8 cellular contexts compared by ENCODE assay signal in genomic region chr9:125407974-125408900, GRCh38.
A peak's percentile ranks its signal among the peaks of the same experiment; 100 is the strongest.
DNase-seq lines count a peak whose midpoint lies in the region; ATAC-seq, FAIRE-seq and TF ChIP-seq lines count a peak whose summit lies in the region.

No MANE protein-coding gene starts in this region.

- H3K56ac ChIP-seq in H1 (replicated peaks; ENCODE audit: insufficient read length, low read depth, low read length) = no peak overlapping the region

- peak overlapping the region; percentile 81 for H4K91ac ChIP-seq in H1 (replicated peaks; ENCODE audit: insufficient read length, low read length)

- TF ChIP-seq CTCF in GM10266 (IDR thresholded peaks at IDR 0.05; ENCODE audit: control insufficient read depth, insufficient read depth, low read depth, missing control alignments) (peak; percentile 91), H1 (IDR thresholded peaks at IDR 0.05; ENCODE audit: control extremely low read depth in 1 of 3, insufficient read depth in 1 of 3, low read depth in 1 of 3, low read length in 3 of 3) (peak in 2 of 3 experiments; percentile 80 to 92; a peak in 3 of 4 replicates)

- peak overlapping the region; percentile 40 to 86; a peak in 3 of 4 replicates for H3K4me2 ChIP-seq in H1 (ENCODE audit: insufficient read depth in 1 of 2, low read depth in 2 of 2, low read length in 2 of 2)

- H2BK12ac ChIP-seq in H1 (ENCODE audit: low read depth, low read length) = peak overlapping the region; percentile 68; the same call in 1 of the 2 replicates

- TF ChIP-seq POLR2A in H1 (IDR thresholded peaks at IDR 0.05; ENCODE audit: control extremely low read depth in 1 of 2, low read depth in 2 of 2, low read length in 2 of 2) = no peak; a peak in 1 of 3 replicates

- H2AK5ac ChIP-seq in H1 (ENCODE audit: low read depth, low read length) = no peak overlapping the region

- no peak overlapping the region for H2BK20ac ChIP-seq in H1 (ENCODE audit: low read length)

- H3K14ac ChIP-seq in H1 (ENCODE audit: insufficient read length) = no peak overlapping the region

- H3K23ac ChIP-seq in H1 (ENCODE audit: insufficient read length) = no peak overlapping the region

- peak; percentile 93 to 94 for TF ChIP-seq RAD21 in H1 (IDR thresholded peaks at IDR 0.05 in 1 of 2, conservative IDR thresholded peaks at IDR 0.05 in 1 of 2; ENCODE audit: low read depth in 2 of 2, low read length in 2 of 2)

- peak overlapping the region; percentile 71 for H3K18ac ChIP-seq in H1 (ENCODE audit: extremely low read depth, low read length)

- H3K4me3 ChIP-seq in H1 (ENCODE audit: extremely low read depth in 1 of 4, insufficient read depth in 2 of 4, low read depth in 3 of 4, low read length in 4 of 4) = peak overlapping the region; percentile 32 to 69 (median 52)

- peak overlapping the region in 3 of 4 experiments; percentile 58 to 83 (median 72); a peak in 5 of 7 replicates for H3K9ac ChIP-seq in H1 (replicated peaks in 1 of 4; ENCODE audit: extremely low read depth in 1 of 4, low read depth in 3 of 4, low read length in 3 of 4)

- 0 out of 3 replicates have a peak, but pooled peaks of 1 of the 2 experiments have one; percentile 3 for TF ChIP-seq EP300 in H1 (IDR thresholded peaks at IDR 0.05; ENCODE audit: borderline replicate concordance in 1 of 2, low read depth in 2 of 2, low read length in 2 of 2)

- H3K9me3 ChIP-seq in H1 (ENCODE audit: insufficient read depth in 2 of 2, low read depth in 1 of 2, low read length in 1 of 2) = no peaks in the 10 kb centered on the region

- peak overlapping the region; percentile 94 for H4K8ac ChIP-seq in H1 (ENCODE audit: extremely low read depth, insufficient read depth, low read length)

- no peak for FAIRE-seq in H1 (lab: Jason Lieb, UNC)

- peaks cover 0 to 8% of the 10 kb centered on the region in 2 experiments for H4K20me1 ChIP-seq in H1 (replicated peaks in 1 of 2; ENCODE audit: control insufficient read depth in 1 of 2, insufficient read depth in 2 of 2, low read length in 2 of 2)

- DNase-seq in GM10266 (ENCODE audit: extremely low spot score) = peak; percentile 93
- peak; percentile 24 for DNase-seq in NCI-H748 treated with DMSO at 0.1 percent for 48 hours (lab: John Stamatoyannopoulos, UW)
- DNase-seq in activated CD8-positive, alpha-beta memory T cell treated with anti-CD3 and anti-CD28 coated beads for 4 hours (ENCODE audit: low read depth in 2 of 2) = peak; percentile 45 to 51
- DNase-seq in H1 (ENCODE audit: low read depth in 1 of 2, low spot score in 2 of 2) = peak in 1 of 2 experiments; percentile 95
- peak; percentile 95 for DNase-seq in mesenteric fat pad (ENCODE audit: low spot score)
- peak; percentile 62 for DNase-seq in stimulated activated CD8-positive, alpha-beta memory T cell treated with anti-CD3 and anti-CD28 coated beads, Interleukin-12 subunit alpha, Interleukin-12 subunit beta, amount 100 ng/mL, for 4 hours (ENCODE audit: low read depth)

- H3K4ac ChIP-seq in H1 (replicated peaks; ENCODE audit: insufficient read length, low read depth, low read length) = peak overlapping the region; percentile 53

- H4K5ac ChIP-seq in H1 (ENCODE audit: insufficient read length, low read depth, low read length) = no peak overlapping the region

- peak overlapping the region; percentile 61; the same call in 1 of the 2 replicates for H2BK15ac ChIP-seq in H1 (ENCODE audit: low read length)

- CTCF ChIA-PET in H1 (lab: Charles Lee; ENCODE audit: partially characterized antibody) = interaction anchor here (0.5 to 3.9 kb wide), 44 partner anchors 8 to 990 kb away, joined by 3 to 14 read pairs (median 4); no protein-coding TSS in a partner anchor

- peak overlapping the region; percentile 91; the same call in 1 of the 2 replicates for H2AFZ ChIP-seq in H1 (ENCODE audit: low read length)

- POLR2A ChIA-PET in H1 (lab: Charles Lee; ENCODE audit: partially characterized antibody) = interaction anchor here (0.6 to 1.3 kb wide), 6 partner anchors 11 to 512 kb away, joined by 3 to 4 read pairs (median 3); no protein-coding TSS in a partner anchor

- peaks cover 0 to 13% (median 7%) of the 10 kb centered on the region in 4 experiments; a peak in 5 of 7 replicates for H3K27me3 ChIP-seq in H1 (replicated peaks in 1 of 4; ENCODE audit: control insufficient read depth in 3 of 4, extremely low read depth in 1 of 4, insufficient read depth in 3 of 4, low read length in 3 of 4)

- H3K36me3 ChIP-seq in H1 (ENCODE audit: control insufficient read depth in 2 of 4, insufficient read depth in 4 of 4, low read length in 3 of 4) = no peaks in the 10 kb centered on the region

- H2BK5ac ChIP-seq in H1 (ENCODE audit: low read depth, low read length) = no peak overlapping the region

- ATAC-seq in HG03159 (IDR thresholded peaks at IDR 0.05; ENCODE audit: unreplicated experiment) = peak; percentile 74
- no peak for ATAC-seq in HG03457 (IDR thresholded peaks at IDR 0.05; ENCODE audit: unreplicated experiment)

- no peaks in the 10 kb centered on the region for H3K79me1 ChIP-seq in H1 (ENCODE audit: low read depth, low read length)

- peaks cover 11% of the 10 kb centered on the region; the same call in 1 of the 2 replicates for H3K23me2 ChIP-seq in H1 (ENCODE audit: low read depth, low read length)

- H2BK120ac ChIP-seq in H1 (replicated peaks; ENCODE audit: low read depth, low read length) = no peak overlapping the region

- no peak overlapping the region; the same call in 1 of the 2 replicates for H3K27ac ChIP-seq in H1 (ENCODE audit: low read depth, low read length)

- WGBS in H1 (ENCODE audit: extremely low coverage in 1 of 2, insufficient coverage in 1 of 2, insufficient read length in 1 of 2, insufficient replicate concordance in 2 of 2, low coverage in 1 of 2, low lambda C conversion rate in 2 of 2, missing lambda C conversion rate in 1 of 2), 2 experiments = 6% methylated on average over 52 of the region's 104 CpGs; no CpG with 5 or more reads in 1 of the 2 experiments

- peaks cover 0 to 2% (median 0%) of the 10 kb centered on the region in 4 experiments; a peak in 2 of 7 replicates for H3K4me1 ChIP-seq in H1 (replicated peaks in 1 of 4; ENCODE audit: control insufficient read depth in 3 of 4, insufficient read depth in 4 of 4, low read length in 3 of 4)

- no peaks in the 10 kb centered on the region for H3K79me2 ChIP-seq in H1 (ENCODE audit: control insufficient read depth in 1 of 2, insufficient read depth in 2 of 2, low read length in 2 of 2)

TF ChIP-seq in H1, 55 proteins besides CTCF, POLR2A, EP300 and RAD21:
- TF ChIP-seq RBBP5 (IDR thresholded peaks at IDR 0.05; ENCODE audit: borderline replicate concordance, low read depth, low read length) = 0 out of 2 replicates have a peak, but pooled peaks have one; percentile 43
- TF ChIP-seq SP1 (IDR thresholded peaks at IDR 0.05; ENCODE audit: low read depth, low read length) = no peak
- peak; percentile 88 for TF ChIP-seq TEAD4 (IDR thresholded peaks at IDR 0.05; ENCODE audit: low read depth, low read length)
- no peak for TF ChIP-seq E2F6 (IDR thresholded peaks at IDR 0.05)
- peak; percentile 47; the same call in 1 of the 2 replicates for TF ChIP-seq TBP (IDR thresholded peaks at IDR 0.05; ENCODE audit: low read depth, low read length)
- peak; percentile 61; the same call in 1 of the 2 replicates for TF ChIP-seq TAF1 (IDR thresholded peaks at IDR 0.05; ENCODE audit: low read depth, low read length)
- 0 out of 4 replicates have a peak, but pooled peaks of 1 of the 2 experiments have one; percentile 56 for TF ChIP-seq HDAC2 (IDR thresholded peaks at IDR 0.05; ENCODE audit: borderline replicate concordance in 1 of 2, low read depth in 2 of 2, low read length in 2 of 2)
- no peak for TF ChIP-seq SIRT6 (IDR thresholded peaks at IDR 0.05; ENCODE audit: low read length)
- peak; percentile 61; the same call in 1 of the 2 replicates for TF ChIP-seq PHF8 (conservative IDR thresholded peaks at IDR 0.05; ENCODE audit: low read depth, low read length)
- TF ChIP-seq SRF (IDR thresholded peaks at IDR 0.05; ENCODE audit: low read depth, low read length) = no peak
- no peak for TF ChIP-seq ZNF274 (IDR thresholded peaks at IDR 0.05; ENCODE audit: borderline replicate concordance, extremely low read depth, low read length)
- peak; percentile 57 for TF ChIP-seq ASH2L (IDR thresholded peaks at IDR 0.05; ENCODE audit: low read length)
- TF ChIP-seq BACH1 (IDR thresholded peaks at IDR 0.05; ENCODE audit: low read length) = peak; percentile 28; the same call in 1 of the 2 replicates
- TF ChIP-seq GABPA (IDR thresholded peaks at IDR 0.05; ENCODE audit: borderline replicate concordance, insufficient read depth, low read length) = peak; percentile 34; the same call in 1 of the 2 replicates
- TF ChIP-seq KDM4A (IDR thresholded peaks at IDR 0.05; ENCODE audit: low read depth, low read length, severe bottlenecking) = peak; percentile 86
- TF ChIP-seq CREB1 (IDR thresholded peaks at IDR 0.05) = 0 out of 2 replicates have a peak, but pooled peaks have one; percentile 6
